1 cellular context compared by ENCODE assay signal in the genomic region with DNA sequence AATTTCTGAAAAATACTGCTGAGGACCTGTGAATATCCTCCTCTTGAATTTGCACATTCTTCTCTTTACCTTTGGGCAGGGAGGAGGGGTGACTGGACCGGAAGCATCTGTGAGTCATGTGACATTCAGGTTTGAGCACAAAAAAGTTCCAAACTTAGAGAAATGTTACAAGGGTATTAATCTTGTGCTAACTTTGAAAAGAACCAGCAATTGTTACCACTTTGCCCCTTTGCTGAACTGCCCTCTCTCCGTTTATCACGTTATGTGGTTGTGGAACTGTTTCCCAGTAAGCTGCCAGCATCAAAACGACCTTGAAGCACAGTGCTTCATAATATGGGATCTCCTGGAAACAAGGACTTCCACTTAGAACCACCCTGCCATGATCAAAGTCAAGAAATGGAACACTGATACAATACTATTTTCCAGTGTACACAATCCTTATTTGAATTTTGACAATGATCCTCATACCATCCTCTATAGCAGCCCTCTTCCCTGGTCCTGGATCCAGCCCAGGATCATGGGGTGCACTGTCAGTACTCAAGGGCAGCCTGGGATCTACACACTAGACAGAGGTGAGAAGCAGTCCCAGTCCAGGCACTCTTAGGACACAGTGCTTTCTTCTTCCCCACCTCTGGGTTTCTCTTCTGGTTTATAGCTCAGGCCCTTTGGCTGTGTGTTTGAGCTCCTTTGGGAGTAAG.
TF ChIP-seq lines count a peak whose summit lies in the region.

No MANE protein-coding gene starts in this region.

TF ChIP-seq in HepG2, 621 proteins besides CTCF, POLR2A, EP300 and RAD21 (continued from another document):
- peak; percentile 30; the same call in 1 of the 2 replicates for TF ChIP-seq SALL1 (CRISPR knock-in tag; IDR thresholded peaks at IDR 0.05)
- TF ChIP-seq ZNF546 (CRISPR knock-in tag; conservative IDR thresholded peaks at IDR 0.05), result 0 out of 2 replicates have a peak, but pooled peaks have one; percentile 14
- TF ChIP-seq DNMT3B (CRISPR knock-in tag; conservative IDR thresholded peaks at IDR 0.05), result no peak
- TF ChIP-seq MIER2 (CRISPR knock-in tag; IDR thresholded peaks at IDR 0.05), result no peak
- TF ChIP-seq, protein P1, sequence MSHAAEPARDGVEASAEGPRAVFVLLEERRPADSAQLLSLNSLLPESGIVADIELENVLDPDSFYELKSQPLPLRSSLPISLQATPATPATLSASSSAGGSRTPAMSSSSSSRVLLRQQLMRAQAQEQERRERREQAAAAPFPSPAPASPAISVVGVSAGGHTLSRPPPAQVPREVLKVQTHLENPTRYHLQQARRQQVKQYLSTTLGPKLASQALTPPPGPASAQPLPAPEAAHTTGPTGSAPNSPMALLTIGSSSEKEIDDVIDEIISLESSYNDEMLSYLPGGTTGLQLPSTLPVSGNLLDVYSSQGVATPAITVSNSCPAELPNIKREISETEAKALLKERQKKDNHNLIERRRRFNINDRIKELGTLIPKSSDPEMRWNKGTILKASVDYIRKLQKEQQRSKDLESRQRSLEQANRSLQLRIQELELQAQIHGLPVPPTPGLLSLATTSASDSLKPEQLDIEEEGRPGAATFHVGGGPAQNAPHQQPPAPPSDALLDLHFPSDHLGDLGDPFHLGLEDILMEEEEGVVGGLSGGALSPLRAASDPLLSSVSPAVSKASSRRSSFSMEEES (CRISPR knock-in tag; IDR thresholded peaks at IDR 0.05), result peak; percentile 27; the same call in 1 of the 2 replicates
- TF ChIP-seq ZNF124 (CRISPR knock-in tag; IDR thresholded peaks at IDR 0.05), result no peak; the same call in 1 of the 2 replicates
- no peak for TF ChIP-seq HNRNPK (IDR thresholded peaks at IDR 0.05; ENCODE audit: low read depth, low read length, poor library complexity, severe bottlenecking)
- peak; percentile 36; the same call in 1 of the 2 replicates for TF ChIP-seq ZNF326 (CRISPR knock-in tag; IDR thresholded peaks at IDR 0.05; ENCODE audit: borderline replicate concordance)
- TF ChIP-seq, protein P2, sequence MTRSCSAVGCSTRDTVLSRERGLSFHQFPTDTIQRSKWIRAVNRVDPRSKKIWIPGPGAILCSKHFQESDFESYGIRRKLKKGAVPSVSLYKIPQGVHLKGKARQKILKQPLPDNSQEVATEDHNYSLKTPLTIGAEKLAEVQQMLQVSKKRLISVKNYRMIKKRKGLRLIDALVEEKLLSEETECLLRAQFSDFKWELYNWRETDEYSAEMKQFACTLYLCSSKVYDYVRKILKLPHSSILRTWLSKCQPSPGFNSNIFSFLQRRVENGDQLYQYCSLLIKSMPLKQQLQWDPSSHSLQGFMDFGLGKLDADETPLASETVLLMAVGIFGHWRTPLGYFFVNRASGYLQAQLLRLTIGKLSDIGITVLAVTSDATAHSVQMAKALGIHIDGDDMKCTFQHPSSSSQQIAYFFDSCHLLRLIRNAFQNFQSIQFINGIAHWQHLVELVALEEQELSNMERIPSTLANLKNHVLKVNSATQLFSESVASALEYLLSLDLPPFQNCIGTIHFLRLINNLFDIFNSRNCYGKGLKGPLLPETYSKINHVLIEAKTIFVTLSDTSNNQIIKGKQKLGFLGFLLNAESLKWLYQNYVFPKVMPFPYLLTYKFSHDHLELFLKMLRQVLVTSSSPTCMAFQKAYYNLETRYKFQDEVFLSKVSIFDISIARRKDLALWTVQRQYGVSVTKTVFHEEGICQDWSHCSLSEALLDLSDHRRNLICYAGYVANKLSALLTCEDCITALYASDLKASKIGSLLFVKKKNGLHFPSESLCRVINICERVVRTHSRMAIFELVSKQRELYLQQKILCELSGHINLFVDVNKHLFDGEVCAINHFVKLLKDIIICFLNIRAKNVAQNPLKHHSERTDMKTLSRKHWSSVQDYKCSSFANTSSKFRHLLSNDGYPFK (CRISPR knock-in tag; IDR thresholded peaks at IDR 0.05; ENCODE audit: borderline replicate concordance), result no peak
- TF ChIP-seq, protein P3, sequence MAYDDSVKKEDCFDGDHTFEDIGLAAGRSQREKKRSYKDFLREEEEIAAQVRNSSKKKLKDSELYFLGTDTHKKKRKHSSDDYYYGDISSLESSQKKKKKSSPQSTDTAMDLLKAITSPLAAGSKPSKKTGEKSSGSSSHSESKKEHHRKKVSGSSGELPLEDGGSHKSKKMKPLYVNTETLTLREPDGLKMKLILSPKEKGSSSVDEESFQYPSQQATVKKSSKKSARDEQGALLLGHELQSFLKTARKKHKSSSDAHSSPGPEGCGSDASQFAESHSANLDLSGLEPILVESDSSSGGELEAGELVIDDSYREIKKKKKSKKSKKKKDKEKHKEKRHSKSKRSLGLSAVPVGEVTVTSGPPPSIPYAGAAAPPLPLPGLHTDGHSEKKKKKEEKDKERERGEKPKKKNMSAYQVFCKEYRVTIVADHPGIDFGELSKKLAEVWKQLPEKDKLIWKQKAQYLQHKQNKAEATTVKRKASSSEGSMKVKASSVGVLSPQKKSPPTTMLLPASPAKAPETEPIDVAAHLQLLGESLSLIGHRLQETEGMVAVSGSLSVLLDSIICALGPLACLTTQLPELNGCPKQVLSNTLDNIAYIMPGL (CRISPR knock-in tag; IDR thresholded peaks at IDR 0.05; ENCODE audit: borderline replicate concordance in 1 of 2, low read depth in 1 of 2), result peak in 1 of 2 experiments; percentile 10; a peak in 1 of 4 replicates
